In the genomic region with DNA sequence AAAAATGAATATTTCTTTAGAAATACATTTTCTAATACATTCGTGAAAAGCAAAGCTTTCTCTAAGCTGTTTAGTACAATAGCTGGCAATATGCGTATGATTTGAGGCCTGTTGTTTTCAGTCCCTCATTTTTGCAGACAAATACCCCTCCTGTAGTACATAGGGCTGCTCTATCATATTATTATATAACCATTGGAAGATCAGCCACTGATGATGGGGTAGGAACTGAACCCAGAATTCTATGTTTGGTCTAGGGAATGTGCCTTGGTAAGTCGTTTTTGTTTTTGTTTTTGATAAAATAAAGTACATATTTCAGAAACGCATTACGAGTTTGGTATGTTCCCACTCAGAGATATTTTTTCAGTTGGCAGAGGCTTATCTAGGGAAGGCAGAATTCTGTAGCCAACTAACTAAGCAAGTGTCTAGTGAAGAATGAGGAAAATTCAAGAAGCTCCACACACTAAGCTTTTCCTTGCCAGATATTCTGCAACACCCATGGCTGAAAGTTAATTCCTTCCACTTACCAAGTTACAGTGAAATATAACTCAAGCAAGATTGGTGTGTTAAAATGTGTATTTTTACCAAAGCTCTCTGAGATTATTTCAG, we compare ENCODE assay signal across 22 cellular contexts.
DNase-seq lines count a peak whose midpoint lies in the region; ATAC-seq and TF ChIP-seq lines count a peak whose summit lies in the region.
"Had no signal": no experiment of that assay in that cellular context is flagged by ENCODE, and none has a peak within 500 bp of the region (broad histone marks: within the 10 kb centered on the region; RNA-seq: fewer than 3 reads in every experiment).

No MANE protein-coding gene starts in this region.

- H3K4me1 Mint-ChIP-seq in HFFc6 (ENCODE audit: low read depth), result peaks cover 53% of the 10 kb centered on the region
- H3K4me1 Mint-ChIP-seq in activated T-helper 17 cell treated with anti-CD3 and anti-CD28 coated beads, Interleukin-2, amount 50 U/mL, for 72 hours, result no peaks in the 10 kb centered on the region
- H3K4me1 Mint-ChIP-seq: activated naive CD4-positive, alpha-beta T cell treated with anti-CD3 and anti-CD28 coated beads, Interleukin-2, amount 50 U/mL, for 24 hours; brain had no signal

- H3K36me3 Mint-ChIP-seq in HFFc6 (ENCODE audit: low read depth), result no peaks in the 10 kb centered on the region
- no peaks in the 10 kb centered on the region for H3K36me3 Mint-ChIP-seq in activated T-helper 17 cell treated with anti-CD3 and anti-CD28 coated beads, Interleukin-2, amount 50 U/mL, for 72 hours (ENCODE audit: low read depth)
- H3K36me3 Mint-ChIP-seq: activated naive CD4-positive, alpha-beta T cell treated with anti-CD3 and anti-CD28 coated beads, Interleukin-2, amount 50 U/mL, for 24 hours; brain had no signal

- H3K27me3 Mint-ChIP-seq in HFFc6 (ENCODE audit: insufficient read depth), result no peaks in the 10 kb centered on the region
- no peaks in the 10 kb centered on the region for H3K27me3 Mint-ChIP-seq in activated T-helper 17 cell treated with anti-CD3 and anti-CD28 coated beads, Interleukin-2, amount 50 U/mL, for 72 hours
- H3K27me3 Mint-ChIP-seq: activated naive CD4-positive, alpha-beta T cell treated with anti-CD3 and anti-CD28 coated beads, Interleukin-2, amount 50 U/mL, for 24 hours; brain had no signal

- H3K4me3 ChIP-seq in brain microvascular endothelial cell (ENCODE audit: low read depth, low read length), result no peak overlapping the region
- no peak overlapping the region for H3K4me3 ChIP-seq in skeletal muscle satellite cell (ENCODE audit: low read length)
- H3K4me3 ChIP-seq in mammary epithelial cell (replicated peaks in 1 of 3; ENCODE audit: insufficient read depth in 1 of 3, low read depth in 2 of 3, low read length in 3 of 3), result no peak overlapping the region
- H3K4me3 ChIP-seq: psoas muscle, upper lobe of left lung had no signal

- H3K9me3 ChIP-seq in skeletal muscle satellite cell (replicated peaks; ENCODE audit: low read length), result no peaks in the 10 kb centered on the region
- H3K9me3 ChIP-seq in mammary epithelial cell (replicated peaks; ENCODE audit: insufficient read depth, low read length), result no peaks in the 10 kb centered on the region
- H3K9me3 ChIP-seq: BE2C, psoas muscle, upper lobe of left lung had no signal

- peak overlapping the region; percentile 20 for H3K9ac ChIP-seq in skeletal muscle satellite cell (ENCODE audit: low read depth, low read length)
- no peak overlapping the region for H3K9ac ChIP-seq in mammary epithelial cell (ENCODE audit: insufficient read depth, low read length)

- H3K27me3 ChIP-seq in brain microvascular endothelial cell (replicated peaks) (no peaks in the 10 kb centered on the region), skeletal muscle satellite cell (ENCODE audit: control insufficient read depth, insufficient read depth, low read length) (no peaks in the 10 kb centered on the region), mammary epithelial cell (ENCODE audit: insufficient read depth, low read length) (no peaks in the 10 kb centered on the region)
- H3K27me3 ChIP-seq: BE2C, upper lobe of left lung had no signal

- ATAC-seq in left cardiac atrium, result peak; percentile 91 to 97
- ATAC-seq in activated T-helper 17 cell treated with anti-CD3 and anti-CD28 coated beads, Interleukin-2, amount 50 U/mL, for 72 hours (replicated peaks), result no peak
- ATAC-seq: activated T-cell treated with anti-CD3 and anti-CD28 coated beads, Interleukin-2, amount 50 U/mL, for 4 hours; psoas muscle had no signal

- DNase-seq in HFFc6 (peak; percentile 19), brain microvascular endothelial cell (peak; percentile 51), left cardiac atrium (no peak), NCI-H748 treated with DMSO at 0.1 percent for 48 hours (lab: John Stamatoyannopoulos, UW) (no peak), mammary epithelial cell (no peak)
- no peak for DNase-seq in activated CD4-positive, alpha-beta T cell treated with anti-CD3 and anti-CD28 coated beads for 48 hours
- DNase-seq: activated CD4-positive, CD25-positive, alpha-beta regulatory T cell treated with anti-CD3 and anti-CD28 coated beads, Interleukin-2, amount 50 U/mL, for 72 hours; activated CD8-positive, alpha-beta memory T cell treated with anti-CD3 and anti-CD28 coated beads for 24 hours; activated T-cell treated with anti-CD3 and anti-CD28 coated beads, Interleukin-2, amount 50 U/mL, for 4 hours; BE2C; COR-L47; dermis blood vessel endothelial cell; NCI-H1105; NCI-H2081; NCI-H524; psoas muscle; stimulated activated CD4-positive, alpha-beta T cell treated with anti-CD3 and anti-CD28 coated beads, Interleukin-12 subunit alpha, Interleukin-12 subunit beta, amount 100 ng/mL, for 4 hours; upper lobe of left lung had no signal

- in situ Hi-C loops in brain microvascular endothelial cell (cut with HindIII; ENCODE audit: low pct_ligation_motif_present, low sequenced_read_pairs) (no loop called here), mammary epithelial cell (cut with MboI; ENCODE audit: low sequenced_read_pairs in 2 of 2) (no loop called here)

- no peak overlapping the region for H2AFZ ChIP-seq in mammary epithelial cell (ENCODE audit: low read depth, low read length)

- H3K79me2 ChIP-seq in mammary epithelial cell (ENCODE audit: insufficient read depth, low read length), result no peaks in the 10 kb centered on the region

- H3K4me1 ChIP-seq in skeletal muscle satellite cell (ENCODE audit: control insufficient read depth, insufficient read depth, low read length), result peaks cover 28% of the 10 kb centered on the region
- H3K4me1 ChIP-seq in mammary epithelial cell (ENCODE audit: insufficient read depth, low read length), result peaks cover 9% of the 10 kb centered on the region
- H3K4me1 ChIP-seq: psoas muscle, upper lobe of left lung had no signal

- no peaks in the 10 kb centered on the region for H3K36me3 ChIP-seq in brain microvascular endothelial cell (replicated peaks)
- no peaks in the 10 kb centered on the region for H3K36me3 ChIP-seq in skeletal muscle satellite cell (ENCODE audit: insufficient read depth, low read length)
- no peaks in the 10 kb centered on the region for H3K36me3 ChIP-seq in mammary epithelial cell (ENCODE audit: insufficient read depth, low read length)
- H3K36me3 ChIP-seq: BE2C, upper lobe of left lung had no signal

- CTCF ChIA-PET in mammary epithelial cell (lab: Charles Lee; ENCODE audit: low non-redundant PET), result no interaction called here

- dilution Hi-C loops in mammary epithelial cell (cut with HindIII; ENCODE audit: low sequenced_read_pairs), result no loop called here

- no peak overlapping the region for H3K4me3 Mint-ChIP-seq in HFFc6
- no peak overlapping the region for H3K4me3 Mint-ChIP-seq in activated T-helper 17 cell treated with anti-CD3 and anti-CD28 coated beads, Interleukin-2, amount 50 U/mL, for 72 hours
- H3K4me3 Mint-ChIP-seq: activated naive CD4-positive, alpha-beta T cell treated with anti-CD3 and anti-CD28 coated beads, Interleukin-2, amount 50 U/mL, for 24 hours; activated T-cell treated with anti-CD3 and anti-CD28 coated beads, Interleukin-2, amount 50 U/mL, for 4 hours; brain had no signal

- intact Hi-C loops in left cardiac atrium (cut with DNase I), result no loop called here
- intact Hi-C loops in mammary epithelial cell (cut with micrococcal nuclease), result no loop called here

- H3K27ac Mint-ChIP-seq in HFFc6, result no peak overlapping the region
- H3K27ac Mint-ChIP-seq in activated T-helper 17 cell treated with anti-CD3 and anti-CD28 coated beads, Interleukin-2, amount 50 U/mL, for 72 hours, result no peak overlapping the region
- H3K27ac Mint-ChIP-seq: activated naive CD4-positive, alpha-beta T cell treated with anti-CD3 and anti-CD28 coated beads, Interleukin-2, amount 50 U/mL, for 24 hours had no signal

- no TSS peak for BruUV-seq in mammary epithelial cell (replicated peaks; lab: Mats Ljungman, UMichigan)

- H3K27ac ChIP-seq in brain microvascular endothelial cell, result peak overlapping the region; percentile 43
- H3K27ac ChIP-seq in mammary epithelial cell (ENCODE audit: insufficient read depth, low read depth, low read length), result no peak overlapping the region
- H3K27ac ChIP-seq: psoas muscle, upper lobe of left lung had no signal

- H3K9me3 Mint-ChIP-seq in HFFc6, result no peaks in the 10 kb centered on the region
- peaks cover 8% of the 10 kb centered on the region for H3K9me3 Mint-ChIP-seq in activated T-helper 17 cell treated with anti-CD3 and anti-CD28 coated beads, Interleukin-2, amount 50 U/mL, for 72 hours
- H3K9me3 Mint-ChIP-seq: activated naive CD4-positive, alpha-beta T cell treated with anti-CD3 and anti-CD28 coated beads, Interleukin-2, amount 50 U/mL, for 24 hours; activated T-cell treated with anti-CD3 and anti-CD28 coated beads, Interleukin-2, amount 50 U/mL, for 4 hours; brain had no signal

- whole genome bisulfite sequencing in mammary epithelial cell (ENCODE audit: low coverage, missing lambda C conversion rate), result 60% methylated on average over 5 of the region's 5 CpGs

- TF ChIP-seq CTCF in HFFc6 (IDR thresholded peaks at IDR 0.05) (no peak), brain microvascular endothelial cell (IDR thresholded peaks at IDR 0.05; ENCODE audit: low read depth, low read length, missing control alignments) (no peak), mammary epithelial cell (conservative IDR thresholded peaks at IDR 0.05 in 1 of 2, IDR thresholded peaks at IDR 0.05 in 1 of 2; ENCODE audit: extremely low read depth in 1 of 2, insufficient read depth in 1 of 2, low read depth in 1 of 2, low read length in 2 of 2) (no peak)

- no peak overlapping the region for H3K4me2 ChIP-seq in skeletal muscle satellite cell (ENCODE audit: low read length)
- H3K4me2 ChIP-seq in mammary epithelial cell (ENCODE audit: insufficient read depth, low read depth, low read length), result no peak overlapping the region

- no peaks in the 10 kb centered on the region for H4K20me1 ChIP-seq in mammary epithelial cell (ENCODE audit: insufficient read depth, low read length)

Comparison
In these comparisons a context has a peak if more than half of its experiments do, and no peak if none do; other contexts are left out.
1. DNase-seq: peak in HFFc6 (single experiment) and brain microvascular endothelial cell (single experiment); none in left cardiac atrium (single experiment), NCI-H748 treated with DMSO at 0.1 percent for 48 hours (single experiment), activated CD4-positive, alpha-beta T cell treated with anti-CD3 and anti-CD28 coated beads for 48 hours (single experiment) and mammary epithelial cell (single experiment).